ENCODE assay signal across 19 cellular contexts in the genomic region with DNA sequence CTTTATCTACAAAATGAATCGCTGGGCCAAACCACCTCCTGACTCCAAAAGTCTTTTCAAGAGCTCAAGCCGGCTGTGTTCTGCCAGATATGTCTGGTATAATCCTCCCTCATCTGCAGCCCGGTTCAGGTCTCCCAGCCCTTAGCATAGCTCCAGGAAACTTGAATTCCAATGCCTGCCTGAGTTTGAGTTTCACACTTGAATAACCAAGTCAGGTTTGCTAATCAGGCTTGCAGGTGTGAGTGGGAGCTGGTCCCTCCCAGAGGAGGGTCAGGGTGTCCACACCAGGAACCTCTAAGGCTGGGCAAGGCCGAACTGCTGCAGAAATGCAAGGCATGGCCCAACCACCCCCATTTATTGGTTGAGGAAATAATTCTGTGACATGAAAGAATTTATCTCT.
A peak's percentile ranks its signal among the peaks of the same experiment; 100 is the strongest.
DNase-seq lines count a peak whose midpoint lies in the region; ATAC-seq and TF ChIP-seq lines count a peak whose summit lies in the region.
"Had no signal": no experiment of that assay in that cellular context is flagged by ENCODE, and none has a peak within 500 bp of the region (broad histone marks: within the 10 kb centered on the region; RNA-seq: fewer than 3 reads in every experiment).

No MANE protein-coding gene starts in this region.

- H3K4me3 ChIP-seq in H7 (ENCODE audit: insufficient read depth, low read depth, low read length), result no peak overlapping the region
- H3K4me3 ChIP-seq in adipocyte (ENCODE audit: low read length), result no peak overlapping the region
- no peak overlapping the region for H3K4me3 ChIP-seq in gastroesophageal sphincter
- H3K4me3 ChIP-seq in ovary, result no peak overlapping the region

- H3K4me1 Mint-ChIP-seq in CD4-positive, alpha-beta T cell (ENCODE audit: low read depth), result peaks cover 63% of the 10 kb centered on the region

- no peak overlapping the region for H3K4me3 Mint-ChIP-seq in CD4-positive, alpha-beta T cell
- H3K4me3 Mint-ChIP-seq: nephron progenitor cell had no signal

- no peak for TF ChIP-seq CTCF in gastroesophageal sphincter (IDR thresholded peaks at IDR 0.05)
- TF ChIP-seq CTCF in CD4-positive, alpha-beta T cell (IDR thresholded peaks at IDR 0.05), result no peak
- no peak for TF ChIP-seq CTCF in ovary (IDR thresholded peaks at IDR 0.05)

- TF ChIP-seq EP300 in gastroesophageal sphincter (IDR thresholded peaks at IDR 0.05), result no peak
- no peak for TF ChIP-seq EP300 in ovary (IDR thresholded peaks at IDR 0.05)

- H3K4me1 ChIP-seq in adipocyte (ENCODE audit: control insufficient read depth, insufficient read depth, low read length) (peaks cover 33% of the 10 kb centered on the region), gastroesophageal sphincter (peaks cover 3 to 39% (median 10%) of the 10 kb centered on the region in 3 donors), ovary (ENCODE audit: insufficient read depth) (peaks cover 3% of the 10 kb centered on the region)

- POLR2A ChIA-PET in CD4-positive, alpha-beta T cell (lab: Charles Lee), result interaction anchor here (1.5 kb wide), 1 partner anchor 8 kb away, joined by 4 read pairs; no protein-coding TSS in a partner anchor

- no peak for ATAC-seq in gastroesophageal sphincter
- ATAC-seq in CD4-positive, alpha-beta T cell (ENCODE audit: poor library complexity), result no peak
- ATAC-seq in HG03457 (IDR thresholded peaks at IDR 0.05; ENCODE audit: unreplicated experiment), result no peak
- ATAC-seq in HG03442 (IDR thresholded peaks at IDR 0.05; ENCODE audit: unreplicated experiment), result no peak
- ATAC-seq: left colon had no signal

- no peaks in the 10 kb centered on the region for H3K27me3 ChIP-seq in H7 (ENCODE audit: control insufficient read depth, insufficient read depth, low read length)
- peaks cover 2% of the 10 kb centered on the region for H3K27me3 ChIP-seq in adipocyte (replicated peaks; ENCODE audit: control insufficient read depth, insufficient read depth, low read length)
- H3K27me3 ChIP-seq in gastroesophageal sphincter, result no peaks in the 10 kb centered on the region
- no peaks in the 10 kb centered on the region for H3K27me3 ChIP-seq in CD4-positive, alpha-beta T cell (ENCODE audit: control insufficient read depth, insufficient read depth, low read length)
- no peaks in the 10 kb centered on the region for H3K27me3 ChIP-seq in ovary

- H3K9ac ChIP-seq in adipocyte (ENCODE audit: low read length), result peak overlapping the region; percentile 72

- peaks cover under 1% of the 10 kb centered on the region for H3K27me3 Mint-ChIP-seq in CD4-positive, alpha-beta T cell

- H3K9me3 ChIP-seq in adipocyte (ENCODE audit: control insufficient read depth, low read length), result no peaks in the 10 kb centered on the region
- H3K9me3 ChIP-seq in gastroesophageal sphincter, result no peaks in the 10 kb centered on the region
- no peaks in the 10 kb centered on the region for H3K9me3 ChIP-seq in CD4-positive, alpha-beta T cell (ENCODE audit: control insufficient read depth, low read length)
- no peaks in the 10 kb centered on the region for H3K9me3 ChIP-seq in ovary

- H3K36me3 ChIP-seq in H7 (replicated peaks; ENCODE audit: control insufficient read depth, insufficient read depth, low read length), result no peaks in the 10 kb centered on the region
- no peaks in the 10 kb centered on the region for H3K36me3 ChIP-seq in adipocyte (ENCODE audit: control insufficient read depth, insufficient read depth, low read length, severe bottlenecking)
- H3K36me3 ChIP-seq in gastroesophageal sphincter, result no peaks in the 10 kb centered on the region
- no peaks in the 10 kb centered on the region for H3K36me3 ChIP-seq in ovary

- DNase-seq in H7 (peak; percentile 66), adipocyte (ENCODE audit: low read depth) (no peak), renal cortical epithelial cell (ENCODE audit: low read depth) (peak; percentile 44), ovary (no peak)
- DNase-seq in CD4-positive, alpha-beta T cell, result no peak
- DNase-seq: activated CD4-positive, alpha-beta T cell treated with anti-CD3 and anti-CD28 coated beads, Interleukin-2, amount 50 U/mL, for 4 hours; left colon; NCI-H1092; NCI-H2171 treated with DMSO at 0.1 percent for 48 hours; nephron progenitor cell; NK-92 treated with Interleukin-12 subunit alpha and Interleukin-12 subunit beta, amount 100 ng/mL, for 24 hours; SHP77 treated with DMSO at 0.1 percent for 48 hours; stimulated activated CD4-positive, alpha-beta T cell treated with anti-CD3 and anti-CD28 coated beads, Interleukin-4, amount 100 ng/mL, for 4 hours; T-helper 9 cell had no signal

- WGBS in gastroesophageal sphincter (ENCODE audit: low coverage in 1 of 2), 2 donors, result 24 to 28% methylated on average over 3 of the region's 4 CpGs
- WGBS in ovary, 3 donors, result 28 to 40% (median 33%) methylated on average over 4 of the region's 4 CpGs

- no peaks in the 10 kb centered on the region for H3K36me3 Mint-ChIP-seq in CD4-positive, alpha-beta T cell (ENCODE audit: low read depth)
- H3K36me3 Mint-ChIP-seq: brain had no signal

- H3K27ac ChIP-seq in gastroesophageal sphincter (peak overlapping the region; percentile 47 to 89 (median 88)), ovary (no peak overlapping the region)
- no peak overlapping the region for H3K27ac ChIP-seq in CD4-positive, alpha-beta T cell (ENCODE audit: low read depth, low read length)

- H3K27ac Mint-ChIP-seq in CD4-positive, alpha-beta T cell, result no peak overlapping the region
- H3K27ac Mint-ChIP-seq: activated T-helper 2 cell treated with anti-CD3 and anti-CD28 coated beads, Interferon-gamma antibody, Interleukin-2, Interleukin-4, amounts not matched to agents 10 μg/mL and 5 μg/mL and 100 μg/mL, durations not matched to agents 14 hours and 24 hours and 36 hours; nephron progenitor cell had no signal

- TF ChIP-seq POLR2A in gastroesophageal sphincter (IDR thresholded peaks at IDR 0.05) (no peak), ovary (IDR thresholded peaks at IDR 0.05) (no peak)

- intact Hi-C loops in CD4-positive, alpha-beta T cell (cut with DNase I, micrococcal nuclease), result loop anchor here in 1 of 2 experiments (10.0 kb wide), 1 partner anchor 158 kb away; the partner anchor contains the start of gene ZDHHC14
- intact Hi-C loops in ovary (cut with DNase I), result loop anchor here in 2 of 4 donors (10.0 kb wide), 1 partner anchor 48 kb away; no protein-coding TSS in a partner anchor

- CTCF ChIA-PET in CD4-positive, alpha-beta T cell (lab: Charles Lee), result no interaction called here

- H3K9me3 Mint-ChIP-seq in CD4-positive, alpha-beta T cell, result no peaks in the 10 kb centered on the region
- H3K9me3 Mint-ChIP-seq: activated T-helper 2 cell treated with anti-CD3 and anti-CD28 coated beads, Interferon-gamma antibody, Interleukin-2, Interleukin-4, amounts not matched to agents 10 μg/mL and 5 μg/mL and 100 μg/mL, durations not matched to agents 14 hours and 24 hours and 36 hours; nephron progenitor cell had no signal

Comparison
In these comparisons a context has a peak if more than half of its experiments do, and no peak if none do; other contexts are left out.
1. DNase-seq: peak in H7 (single experiment) and renal cortical epithelial cell (single experiment); none in adipocyte (single experiment), CD4-positive, alpha-beta T cell (0 of 10) and ovary (0 of 5).
2. H3K27ac ChIP-seq: peak in gastroesophageal sphincter (4 of 4); none in CD4-positive, alpha-beta T cell (single experiment) and ovary (0 of 2).